26 cellular contexts compared by ENCODE assay signal in the genomic region with DNA sequence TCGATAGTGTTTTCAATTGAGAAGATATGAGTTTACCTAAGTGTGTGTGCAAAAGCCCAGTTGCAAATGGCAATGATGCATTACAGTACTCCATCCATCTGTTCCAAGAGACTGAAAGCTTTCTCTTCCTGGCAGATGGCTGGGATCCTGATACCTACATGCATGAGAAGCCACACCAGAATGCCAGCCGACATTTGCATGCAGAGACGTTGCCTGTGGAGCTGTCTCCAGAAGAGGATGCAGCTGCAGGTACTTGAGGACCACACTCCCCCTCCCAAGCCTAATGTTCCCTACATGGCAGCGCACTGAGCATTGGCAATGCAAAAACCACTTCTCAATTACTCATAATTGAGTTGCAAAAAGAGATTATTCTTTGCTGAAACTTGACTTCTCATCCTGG.
DNase-seq lines count a peak whose midpoint lies in the region; ATAC-seq and TF ChIP-seq lines count a peak whose summit lies in the region.
"Had no signal": no experiment of that assay in that cellular context is flagged by ENCODE, and none has a peak within 500 bp of the region (broad histone marks: within the 10 kb centered on the region; RNA-seq: fewer than 3 reads in every experiment).

No MANE protein-coding gene starts in this region.

- H3K4me3 Mint-ChIP-seq in stimulated activated effector memory CD8-positive, alpha-beta T cell treated with anti-CD3 and anti-CD28 coated beads, Interleukin-12 subunit alpha, Interleukin-12 subunit beta, amount 100 ng/mL, for 72 hours, result no peak overlapping the region
- H3K4me3 Mint-ChIP-seq: memory B cell, T-cell had no signal

- H3K9me3 ChIP-seq in left lung (no peaks in the 10 kb centered on the region), right lobe of liver (no peaks in the 10 kb centered on the region)
- H3K9me3 ChIP-seq: BLaER1 treated with 17β-estradiol and CSF1 and Interleukin-3, amounts not matched to agents 10 nM and 100 nM; breast epithelium; testis; vagina had no signal

- no peaks in the 10 kb centered on the region for H3K36me3 ChIP-seq in left lung
- H3K36me3 ChIP-seq in right lobe of liver, result no peaks in the 10 kb centered on the region
- H3K36me3 ChIP-seq: BLaER1 treated with 17β-estradiol and CSF1 and Interleukin-3, amounts not matched to agents 10 nM and 100 nM; breast epithelium; vagina had no signal

- no peak for TF ChIP-seq POLR2A in right lobe of liver (IDR thresholded peaks at IDR 0.05)

- no peak for ATAC-seq in left lung
- ATAC-seq in stimulated activated effector memory CD8-positive, alpha-beta T cell treated with anti-CD3 and anti-CD28 coated beads, Interleukin-12 subunit alpha, Interleukin-12 subunit beta, amount 100 ng/mL, for 72 hours, result no peak
- no peak for ATAC-seq in right lobe of liver
- ATAC-seq: T-cell had no signal

- no peaks in the 10 kb centered on the region for H3K36me3 Mint-ChIP-seq in stimulated activated effector memory CD8-positive, alpha-beta T cell treated with anti-CD3 and anti-CD28 coated beads, Interleukin-12 subunit alpha, Interleukin-12 subunit beta, amount 100 ng/mL, for 72 hours
- H3K36me3 Mint-ChIP-seq: memory B cell, T-cell had no signal

- no peak overlapping the region for H3K27ac Mint-ChIP-seq in stimulated activated effector memory CD8-positive, alpha-beta T cell treated with anti-CD3 and anti-CD28 coated beads, Interleukin-12 subunit alpha, Interleukin-12 subunit beta, amount 100 ng/mL, for 72 hours
- H3K27ac Mint-ChIP-seq: memory B cell, T-cell had no signal

- 64% methylated on average over 3 of the region's 4 CpGs for WGBS in right lobe of liver (ENCODE audit: insufficient coverage, low coverage, low lambda C conversion rate, missing lambda C conversion rate)

- no peaks in the 10 kb centered on the region for H3K4me1 Mint-ChIP-seq in stimulated activated effector memory CD8-positive, alpha-beta T cell treated with anti-CD3 and anti-CD28 coated beads, Interleukin-12 subunit alpha, Interleukin-12 subunit beta, amount 100 ng/mL, for 72 hours
- H3K4me1 Mint-ChIP-seq: memory B cell, T-cell had no signal

- no peaks in the 10 kb centered on the region for H3K9me3 Mint-ChIP-seq in stimulated activated effector memory CD8-positive, alpha-beta T cell treated with anti-CD3 and anti-CD28 coated beads, Interleukin-12 subunit alpha, Interleukin-12 subunit beta, amount 100 ng/mL, for 72 hours

- TF ChIP-seq CTCF in left lung (IDR thresholded peaks at IDR 0.05) (no peak), right lobe of liver (IDR thresholded peaks at IDR 0.05) (no peak)

- H3K27ac ChIP-seq in left lung (no peak overlapping the region), right lobe of liver (no peak overlapping the region)
- H3K27ac ChIP-seq: BLaER1 treated with 17β-estradiol and CSF1 and Interleukin-3, amounts not matched to agents 10 nM and 100 nM; breast epithelium; coronary artery; KMS-11; vagina had no signal

- H3K4me3 ChIP-seq in left lung, result no peak overlapping the region
- H3K4me3 ChIP-seq in right lobe of liver, result no peak overlapping the region
- H3K4me3 ChIP-seq: BLaER1 treated with 17β-estradiol and CSF1 and Interleukin-3, amounts not matched to agents 10 nM and 100 nM; breast epithelium; coronary artery; testis; vagina had no signal

- DNase-seq in DMS 273 (lab: John Stamatoyannopoulos, UW; ENCODE audit: unreplicated experiment) (peak; percentile 93), NCI-H1092 treated with DMSO at 0.1 percent for 48 hours (lab: John Stamatoyannopoulos, UW) (peak; percentile 71), NCI-H2171 (lab: John Stamatoyannopoulos, UW) (peak; percentile 88), NCI-H748 treated with DMSO at 0.1 percent for 48 hours (lab: John Stamatoyannopoulos, UW) (peak; percentile 9), left lung (no peak), HK-2 (ENCODE audit: unreplicated experiment) (no peak), right lobe of liver (no peak)
- no peak for DNase-seq in stimulated activated effector memory CD8-positive, alpha-beta T cell treated with anti-CD3 and anti-CD28 coated beads, Interleukin-12 subunit alpha, Interleukin-12 subunit beta, amount 100 ng/mL, for 72 hours (ENCODE audit: low spot score in 2 of 2)
- DNase-seq: activated naive CD4-positive, alpha-beta T cell; activated T-cell treated with anti-CD3 and anti-CD28 coated beads, Interleukin-2, amount 50 U/mL, for 1 hour; amniotic stem cell; kidney glomerular epithelial cell; NCI-H226; OCI-M1; SIG-M5; small intestine; stimulated activated CD4-positive, alpha-beta T cell treated with anti-CD3 and anti-CD28 coated beads, Interleukin-2, amount 100 ng/mL, for 48 hours; stimulated activated naive CD4-positive, alpha-beta T cell; T-cell; testis had no signal

- H3K4me1 ChIP-seq in left lung (no peaks in the 10 kb centered on the region), right lobe of liver (no peaks in the 10 kb centered on the region)
- H3K4me1 ChIP-seq: BLaER1 treated with 17β-estradiol and CSF1 and Interleukin-3, amounts not matched to agents 10 nM and 100 nM; breast epithelium had no signal

- H3K27me3 ChIP-seq in left lung, result no peaks in the 10 kb centered on the region
- no peaks in the 10 kb centered on the region for H3K27me3 ChIP-seq in right lobe of liver
- H3K27me3 ChIP-seq: BLaER1 treated with 17β-estradiol and CSF1 and Interleukin-3, amounts not matched to agents 10 nM and 100 nM; breast epithelium; testis; vagina had no signal

- intact Hi-C loops in left lung (cut with DNase I), result no loop called here
- intact Hi-C loops in right lobe of liver (cut with DNase I), result no loop called here

Comparison
In these comparisons a context has a peak if more than half of its experiments do, and no peak if none do; other contexts are left out.
1. DNase-seq: peak in DMS 273 (single experiment), NCI-H1092 treated with DMSO at 0.1 percent for 48 hours (single experiment), NCI-H2171 (single experiment) and NCI-H748 treated with DMSO at 0.1 percent for 48 hours (single experiment); none in left lung (0 of 2), HK-2 (single experiment), stimulated activated effector memory CD8-positive, alpha-beta T cell treated with anti-CD3 and anti-CD28 coated beads, Interleukin-12 subunit alpha, Interleukin-12 subunit beta, amount 100 ng/mL, for 72 hours (0 of 2) and right lobe of liver (0 of 3).